Comparison of ENCODE assay signal across 25 cellular contexts in the genomic region with DNA sequence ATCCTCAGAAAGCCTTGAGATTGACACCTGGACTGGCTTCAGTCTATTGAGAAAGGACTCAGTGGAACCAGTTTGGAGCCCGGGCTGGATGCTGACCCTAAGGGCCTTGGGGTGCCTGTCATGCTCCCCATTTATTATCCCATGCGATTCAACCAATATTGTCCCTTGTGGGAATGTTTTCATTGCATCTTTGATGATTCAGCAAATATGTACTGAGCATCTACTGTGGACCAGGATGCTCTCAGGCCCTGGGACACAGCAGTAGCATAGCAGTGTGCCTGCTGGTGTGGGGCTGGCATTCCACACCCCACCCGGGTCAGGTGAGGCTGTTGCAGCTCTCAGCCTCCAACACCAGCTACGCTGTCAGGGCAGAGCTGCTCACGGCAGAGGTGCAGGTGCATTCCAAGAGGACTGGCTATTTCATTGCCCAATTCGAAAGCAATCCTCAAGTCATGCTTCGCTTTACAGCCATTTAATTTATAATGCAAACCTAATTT.
"Had no signal": no experiment of that assay in that cellular context is flagged by ENCODE, and none has a peak within 500 bp of the region (broad histone marks: within the 10 kb centered on the region; RNA-seq: fewer than 3 reads in every experiment).

No MANE protein-coding gene starts in this region.

- H3K9me3 ChIP-seq: mucosa of descending colon, prostate gland, right atrium auricular region, thoracic aorta, tibial nerve, upper lobe of right lung, uterus had no signal

- H3K27ac ChIP-seq: dorsolateral prefrontal cortex, parathyroid adenoma, prostate gland, right atrium auricular region, skin epidermis, thoracic aorta, tibial nerve, upper lobe of right lung, uterus had no signal

- FAIRE-seq: colon, frontal cortex had no signal

- DNase-seq: effector CD4-positive, alpha-beta T cell; hypothalamus; immature natural killer cell; islet precursor cell; mucosa of descending colon; naive B cell; stimulated activated CD4-positive, alpha-beta T cell treated with anti-CD3 and anti-CD28 coated beads, Interleukin-15, amount 100 ng/mL, for 24 hours; stimulated activated CD4-positive, alpha-beta T cell treated with anti-CD3 and anti-CD28 coated beads, Interleukin-2, amount 100 ng/mL, for 48 hours; stimulated activated naive B cell treated with anti-CD40 and anti-IgM and Interleukin-4, amounts not matched to agents 10 μg/mL and 1 μg/mL and 100 μg/mL, for 72 hours; uterus had no signal

- H3K36me3 ChIP-seq: prostate gland, right atrium auricular region, thoracic aorta, tibial nerve, upper lobe of right lung, uterus had no signal

- H3K27ac Mint-ChIP-seq: immature natural killer cell; memory B cell; natural killer cell treated with Interleukin-12 subunit alpha and Interleukin-12 subunit beta and Interleukin-15 and Interleukin-18, amount 100 ng/mL, for 72 hours; stimulated activated naive B cell treated with anti-CD40 and anti-IgM and Interleukin-4, amounts not matched to agents 10 μg/mL and 1 μg/mL and 100 μg/mL, for 72 hours; stimulated activated naive CD8-positive, alpha-beta T cell treated with anti-CD3 and anti-CD28 coated beads, Interleukin-15, Interleukin-2, amounts not matched to agents 100 ng/mL and 50 ng/mL, for 24 hours had no signal

- H3K4me3 ChIP-seq: dorsolateral prefrontal cortex, lung, mucosa of descending colon, prostate gland, right atrium auricular region, skin epidermis, thoracic aorta, tibial nerve, upper lobe of right lung, uterus had no signal

- H2AFZ ChIP-seq: parathyroid adenoma had no signal

- H3K9ac ChIP-seq: parathyroid adenoma had no signal

- H3K36me3 Mint-ChIP-seq: immature natural killer cell; memory B cell; naive B cell; natural killer cell treated with Interleukin-12 subunit alpha and Interleukin-12 subunit beta and Interleukin-15 and Interleukin-18, amount 100 ng/mL, for 72 hours had no signal

- H3K27me3 ChIP-seq: right atrium auricular region, tibial nerve, upper lobe of right lung, uterus had no signal

- H3K4me1 Mint-ChIP-seq: immature natural killer cell; memory B cell; naive B cell; stimulated activated naive B cell treated with anti-CD40 and anti-IgM and Interleukin-4, amounts not matched to agents 10 μg/mL and 1 μg/mL and 100 μg/mL, for 72 hours had no signal

- H3K4me1 ChIP-seq: parathyroid adenoma, right atrium auricular region, tibial nerve, upper lobe of right lung, uterus had no signal

- H3K9me3 Mint-ChIP-seq: immature natural killer cell; memory B cell; natural killer cell treated with Interleukin-12 subunit alpha and Interleukin-12 subunit beta and Interleukin-15 and Interleukin-18, amount 100 ng/mL, for 72 hours; neural crest cell; stimulated activated naive B cell treated with anti-CD40 and anti-IgM and Interleukin-4, amounts not matched to agents 10 μg/mL and 1 μg/mL and 100 μg/mL, for 72 hours had no signal

- H3K79me2 ChIP-seq: parathyroid adenoma had no signal

- H3K27me3 Mint-ChIP-seq: memory B cell; stimulated activated naive B cell treated with anti-CD40 and anti-IgM and Interleukin-4, amounts not matched to agents 10 μg/mL and 1 μg/mL and 100 μg/mL, for 72 hours; stimulated activated naive CD8-positive, alpha-beta T cell treated with anti-CD3 and anti-CD28 coated beads, Interleukin-15, Interleukin-2, amounts not matched to agents 100 ng/mL and 50 ng/mL, for 24 hours had no signal

- H3K4me3 Mint-ChIP-seq: immature natural killer cell; memory B cell; naive B cell; natural killer cell treated with Interleukin-12 subunit alpha and Interleukin-12 subunit beta and Interleukin-15 and Interleukin-18, amount 100 ng/mL, for 72 hours; neural crest cell; stimulated activated naive B cell treated with anti-CD40 and anti-IgM and Interleukin-4, amounts not matched to agents 10 μg/mL and 1 μg/mL and 100 μg/mL, for 72 hours; stimulated activated naive CD8-positive, alpha-beta T cell treated with anti-CD3 and anti-CD28 coated beads, Interleukin-15, Interleukin-2, amounts not matched to agents 100 ng/mL and 50 ng/mL, for 24 hours had no signal

- ATAC-seq: mucosa of descending colon; stimulated activated naive B cell treated with anti-CD40 and anti-IgM and Interleukin-4, amounts not matched to agents 10 μg/mL and 1 μg/mL and 100 μg/mL, for 72 hours; upper lobe of right lung had no signal
